Comparison of ENCODE assay signal across 1 cellular context in the genomic region with DNA sequence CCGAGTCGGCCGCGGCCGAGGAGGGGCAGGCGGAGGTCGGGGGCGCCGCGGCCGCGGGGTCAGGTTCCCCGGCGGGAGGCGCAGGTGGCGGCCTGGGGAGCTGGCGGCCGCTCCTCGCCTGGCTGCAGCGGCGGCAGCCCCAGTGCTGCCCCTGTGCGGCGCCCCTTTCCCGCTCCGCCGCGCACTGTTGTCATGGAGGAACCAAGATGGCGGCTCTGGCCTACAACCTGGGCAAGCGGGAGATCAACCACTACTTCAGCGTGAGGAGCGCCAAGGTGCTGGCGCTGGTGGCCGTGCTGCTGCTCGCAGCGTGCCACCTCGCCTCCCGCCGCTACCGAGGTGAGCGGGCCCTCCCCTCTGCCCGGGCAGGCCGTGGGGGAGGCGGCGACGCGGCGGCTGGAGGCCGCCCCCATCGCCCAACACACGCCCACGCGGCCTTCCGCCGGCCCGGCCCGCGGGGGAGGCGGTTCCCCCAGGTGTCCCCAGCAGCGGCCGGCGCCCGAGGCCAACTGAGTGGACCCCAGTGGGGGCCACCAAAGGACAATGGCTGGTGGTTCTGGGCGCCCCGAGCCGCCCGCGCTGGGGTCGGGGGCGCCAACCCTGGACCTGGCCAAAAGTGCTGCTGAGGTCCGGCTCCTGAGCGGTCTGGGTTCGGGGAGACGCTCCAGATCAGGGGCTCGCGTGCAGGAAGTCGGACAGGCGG.
TF ChIP-seq lines count a peak whose summit lies in the region.

No MANE protein-coding gene starts in this region.

TF ChIP-seq in K562, 482 proteins besides CTCF, POLR2A, EP300 and RAD21 (continued from another document and continues in another):
- TF ChIP-seq, protein P1, sequence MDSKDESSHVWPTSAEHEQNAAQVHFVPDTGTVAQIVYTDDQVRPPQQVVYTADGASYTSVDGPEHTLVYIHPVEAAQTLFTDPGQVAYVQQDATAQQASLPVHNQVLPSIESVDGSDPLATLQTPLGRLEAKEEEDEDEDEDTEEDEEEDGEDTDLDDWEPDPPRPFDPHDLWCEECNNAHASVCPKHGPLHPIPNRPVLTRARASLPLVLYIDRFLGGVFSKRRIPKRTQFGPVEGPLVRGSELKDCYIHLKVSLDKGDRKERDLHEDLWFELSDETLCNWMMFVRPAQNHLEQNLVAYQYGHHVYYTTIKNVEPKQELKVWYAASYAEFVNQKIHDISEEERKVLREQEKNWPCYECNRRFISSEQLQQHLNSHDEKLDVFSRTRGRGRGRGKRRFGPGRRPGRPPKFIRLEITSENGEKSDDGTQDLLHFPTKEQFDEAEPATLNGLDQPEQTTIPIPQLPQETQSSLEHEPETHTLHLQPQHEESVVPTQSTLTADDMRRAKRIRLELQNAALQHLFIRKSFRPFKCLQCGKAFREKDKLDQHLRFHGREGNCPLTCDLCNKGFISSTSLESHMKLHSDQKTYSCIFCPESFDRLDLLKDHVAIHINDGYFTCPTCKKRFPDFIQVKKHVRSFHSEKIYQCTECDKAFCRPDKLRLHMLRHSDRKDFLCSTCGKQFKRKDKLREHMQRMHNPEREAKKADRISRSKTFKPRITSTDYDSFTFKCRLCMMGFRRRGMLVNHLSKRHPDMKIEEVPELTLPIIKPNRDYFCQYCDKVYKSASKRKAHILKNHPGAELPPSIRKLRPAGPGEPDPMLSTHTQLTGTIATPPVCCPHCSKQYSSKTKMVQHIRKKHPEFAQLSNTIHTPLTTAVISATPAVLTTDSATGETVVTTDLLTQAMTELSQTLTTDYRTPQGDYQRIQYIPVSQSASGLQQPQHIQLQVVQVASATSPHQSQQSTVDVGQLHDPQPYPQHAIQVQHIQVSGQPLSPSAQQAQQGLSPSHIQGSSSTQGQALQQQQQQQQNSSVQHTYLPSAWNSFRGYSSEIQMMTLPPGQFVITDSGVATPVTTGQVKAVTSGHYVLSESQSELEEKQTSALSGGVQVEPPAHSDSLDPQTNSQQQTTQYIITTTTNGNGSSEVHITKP (IDR thresholded peaks at IDR 0.05; ENCODE audit: partially characterized antibody): no peak
- TF ChIP-seq PPARD (CRISPR knock-in tag; IDR thresholded peaks at IDR 0.05) (no peak), KAT2B (IDR thresholded peaks at IDR 0.05; ENCODE audit: low read depth, low read length) (no peak), SIN3B (IDR thresholded peaks at IDR 0.05; ENCODE audit: low read depth) (peak; percentile 53), TAF1 (IDR thresholded peaks at IDR 0.05; ENCODE audit: control insufficient read depth, extremely low read depth, insufficient read depth, low read length, severe bottlenecking) (peak; percentile 72), EGR1 (conservative IDR thresholded peaks at IDR 0.05) (peak; percentile 91), CHD7 (IDR thresholded peaks at IDR 0.05; ENCODE audit: low read depth, low read length) (no peak), GTF2F1 (IDR thresholded peaks at IDR 0.05; ENCODE audit: low read depth, low read length) (no peak), NR2C2 (CRISPR knock-in tag; IDR thresholded peaks at IDR 0.05) (no peak), NR2C2 (tag; IDR thresholded peaks at IDR 0.05) (peak; percentile 91), SIX5 (IDR thresholded peaks at IDR 0.05; ENCODE audit: borderline replicate concordance in 1 of 2, insufficient read depth in 1 of 2, low read depth in 1 of 2, low read length in 2 of 2) (no peak), PHF21A (IDR thresholded peaks at IDR 0.05; ENCODE audit: borderline replicate concordance, low read depth) (no peak), SMARCA5 (IDR thresholded peaks at IDR 0.05) (no peak), CLOCK (CRISPR knock-in tag; IDR thresholded peaks at IDR 0.05; ENCODE audit: borderline replicate concordance) (no peak), HDAC8 (tag; IDR thresholded peaks at IDR 0.05) (0 out of 2 replicates have a peak, but pooled peaks have one; percentile 43), ZNF277 (CRISPR knock-in tag; IDR thresholded peaks at IDR 0.05; ENCODE audit: borderline replicate concordance) (no peak), PCBP1 (IDR thresholded peaks at IDR 0.05; ENCODE audit: low read depth, low read length, poor library complexity, severe bottlenecking) (no peak), TSHZ1 (CRISPR knock-in tag; IDR thresholded peaks at IDR 0.05) (no peak), HSF4 (CRISPR knock-in tag; IDR thresholded peaks at IDR 0.05; ENCODE audit: borderline replicate concordance) (no peak), ZNF12 (CRISPR knock-in tag; IDR thresholded peaks at IDR 0.05) (0 out of 2 replicates have a peak, but pooled peaks have one; percentile 52), CBX3 (IDR thresholded peaks at IDR 0.05; ENCODE audit: borderline replicate concordance in 1 of 2, low read length in 2 of 2) (0 out of 3 replicates have a peak, but pooled peaks of 1 of the 2 experiments have one; percentile 19), ZBTB17 (CRISPR knock-in tag; IDR thresholded peaks at IDR 0.05) (no peak), CREB1 (IDR thresholded peaks at IDR 0.05) (peak; percentile 62; the same call in 1 of the 2 replicates), CREB1 (CRISPR knock-in tag; IDR thresholded peaks at IDR 0.05) (peak; percentile 34; the same call in 1 of the 2 replicates), FOXA1 (IDR thresholded peaks at IDR 0.05; ENCODE audit: borderline replicate concordance) (no peak), HMG20A (CRISPR knock-in tag; conservative IDR thresholded peaks at IDR 0.05) (no peak)
- TF ChIP-seq, protein P2, sequence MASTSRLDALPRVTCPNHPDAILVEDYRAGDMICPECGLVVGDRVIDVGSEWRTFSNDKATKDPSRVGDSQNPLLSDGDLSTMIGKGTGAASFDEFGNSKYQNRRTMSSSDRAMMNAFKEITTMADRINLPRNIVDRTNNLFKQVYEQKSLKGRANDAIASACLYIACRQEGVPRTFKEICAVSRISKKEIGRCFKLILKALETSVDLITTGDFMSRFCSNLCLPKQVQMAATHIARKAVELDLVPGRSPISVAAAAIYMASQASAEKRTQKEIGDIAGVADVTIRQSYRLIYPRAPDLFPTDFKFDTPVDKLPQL (IDR thresholded peaks at IDR 0.05; ENCODE audit: extremely low read depth, insufficient read length): no peak
